1 cellular context compared by ENCODE assay signal in genomic region chr9:98039474-98040072, GRCh38.
TF ChIP-seq lines count a peak whose summit lies in the region.

No MANE protein-coding gene starts in this region.

TF ChIP-seq in GM23338, 12 proteins besides CTCF, POLR2A, EP300 and RAD21 (continued from another document):
- no peak for TF ChIP-seq ETS1 (IDR thresholded peaks at IDR 0.05)
- TF ChIP-seq ZNF331 (CRISPR knock-in tag; IDR thresholded peaks at IDR 0.05; ENCODE audit: low read depth) = no peak
- TF ChIP-seq POLR2AphosphoS5 (IDR thresholded peaks at IDR 0.05; ENCODE audit: low read depth) = no peak
- TF ChIP-seq ZNF462 (CRISPR knock-in tag; IDR thresholded peaks at IDR 0.05) = no peak
- TF ChIP-seq REST (IDR thresholded peaks at IDR 0.05; ENCODE audit: unreplicated experiment) = no peak
